In the genomic region with DNA sequence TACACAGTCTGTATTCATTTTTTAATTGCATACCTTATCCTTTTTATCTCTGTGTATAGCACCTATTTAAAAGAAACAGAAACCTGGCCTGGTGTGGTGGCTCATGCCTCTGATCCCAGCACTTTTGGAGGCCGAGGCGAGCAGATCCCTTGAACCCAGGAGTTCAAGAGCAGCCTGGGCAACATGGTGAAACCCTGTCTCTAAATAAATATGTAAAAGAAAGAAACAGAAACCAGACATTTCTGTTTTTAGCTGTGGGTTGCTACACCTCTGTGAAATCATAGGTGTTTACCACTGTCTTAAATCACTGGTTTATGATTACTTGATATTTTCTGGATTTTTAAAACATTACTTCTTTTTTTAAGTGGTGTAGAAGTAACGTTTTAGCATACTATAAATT, we compare ENCODE assay signal across 19 cellular contexts. TPM values are rescaled to one million over a fixed set of nuclear protein-coding genes. Genes with fewer than 3 reads are reported as not detected.
DNase-seq lines count a peak whose midpoint lies in the region; ATAC-seq, FAIRE-seq and TF ChIP-seq lines count a peak whose summit lies in the region.
"Had no signal": no experiment of that assay in that cellular context is flagged by ENCODE, and none has a peak within 500 bp of the region (broad histone marks: within the 10 kb centered on the region; RNA-seq: fewer than 3 reads in every experiment).

No MANE protein-coding gene starts in this region.

- no peak overlapping the region for H4K91ac ChIP-seq in neuronal stem cell (ENCODE audit: low read depth, low read length, poor library complexity)

- H3K4me2 ChIP-seq in GM12878 (ENCODE audit: control insufficient read depth, insufficient read depth) (no peak overlapping the region), neuronal stem cell (ENCODE audit: insufficient read depth, low read length, poor library complexity, severe bottlenecking) (no peak overlapping the region)

- SMC1A ChIA-PET in GM12878 (lab: Charles Lee; ENCODE audit: uncharacterized antibody, unreplicated experiment): no interaction called here

- H3K9me3 ChIP-seq in GM12878 (replicated peaks; ENCODE audit: control insufficient read depth, insufficient read depth, low read length) (no peaks in the 10 kb centered on the region), neuronal stem cell (replicated peaks in 1 of 2; ENCODE audit: control insufficient read depth in 2 of 2, insufficient read depth in 1 of 2, low read depth in 1 of 2, low read length in 2 of 2) (no peaks in the 10 kb centered on the region), upper lobe of right lung (no peaks in the 10 kb centered on the region)
- H3K9me3 ChIP-seq: Caco-2, SJCRH30 had no signal

- H3K4me3 ChIP-seq in GM12878 (no peak overlapping the region), neuronal stem cell (ENCODE audit: low read length in 2 of 2) (no peak overlapping the region), upper lobe of right lung (no peak overlapping the region)
- H3K4me3 ChIP-seq: GM23248, SJCRH30 had no signal

- H3K79me2 ChIP-seq in GM12878 (ENCODE audit: control insufficient read depth, insufficient read depth, low read length): no peaks in the 10 kb centered on the region

- DNase-seq in GM12878 (ENCODE audit: low read depth, low spot score) (no peak), neuronal stem cell (ENCODE audit: low spot score) (no peak), DMS79 (lab: John Stamatoyannopoulos, UW) (no peak), upper lobe of right lung (no peak)
- no peak for DNase-seq in stimulated activated CD4-positive, alpha-beta T cell treated with anti-CD3 and anti-CD28 coated beads, Interleukin-2, amount 100 ng/mL, for 24 hours
- DNase-seq: Caco-2; CD4-positive, CD25-positive, alpha-beta regulatory T cell; GM23248; NCI-H187; NCI-H526 treated with DMSO at 0.1 percent for 48 hours; NK-92 treated with Interleukin-12 subunit alpha and Interleukin-12 subunit beta, amount 100 ng/mL, for 24 hours; RPMI8226; SJCRH30; T-helper 2 cell had no signal

- TF ChIP-seq POLR2A in GM12878 (IDR thresholded peaks at IDR 0.05; ENCODE audit: low read depth, low read length): no peak

- no peak for TF ChIP-seq RAD21 in GM12878 (IDR thresholded peaks at IDR 0.05; ENCODE audit: insufficient read depth, low read depth, low read length)

- no peak overlapping the region for H2BK12ac ChIP-seq in neuronal stem cell (ENCODE audit: low read length)

- no TSS peak for BruUV-seq in GM12878 (replicated peaks; lab: Mats Ljungman, UMichigan)

- H3K18ac ChIP-seq in neuronal stem cell (ENCODE audit: low read length): no peak overlapping the region

- H3K9ac ChIP-seq in GM12878 (ENCODE audit: control insufficient read depth, insufficient read depth, low read length) (no peak overlapping the region), neuronal stem cell (ENCODE audit: low read depth, low read length, poor library complexity) (no peak overlapping the region)
- H3K9ac ChIP-seq: GM23248 had no signal

- POLR2A ChIA-PET in GM12878 (lab: Charles Lee): no interaction called here

- no peak overlapping the region for H3K23ac ChIP-seq in neuronal stem cell (ENCODE audit: low read depth, low read length, poor library complexity)

- CTCF ChIA-PET in GM12878 (lab: Yijun Ruan, JAX): interaction anchor here (1.1 kb wide), 1 partner anchor 81 kb away, joined by 3 read pairs; no protein-coding TSS in a partner anchor

- no peaks in the 10 kb centered on the region for H4K20me1 ChIP-seq in GM12878 (ENCODE audit: control insufficient read depth, insufficient read depth)

- TF ChIP-seq CTCF in GM12878 (IDR thresholded peaks at IDR 0.05 in 2 of 3, conservative IDR thresholded peaks at IDR 0.05 in 1 of 3; ENCODE audit: control insufficient read depth in 2 of 3, extremely low read depth in 1 of 3, insufficient read depth in 1 of 3, low read depth in 3 of 3, low read length in 3 of 3) (no peak), upper lobe of right lung (IDR thresholded peaks at IDR 0.05) (no peak)

- H3K4me1 ChIP-seq in GM12878 (ENCODE audit: control insufficient read depth, insufficient read depth, low read length) (no peaks in the 10 kb centered on the region), neuronal stem cell (ENCODE audit: control insufficient read depth in 2 of 2, insufficient read depth in 1 of 2, low read depth in 1 of 2, low read length in 2 of 2) (peaks cover 17 to 37% of the 10 kb centered on the region in 2 donors), upper lobe of right lung (no peaks in the 10 kb centered on the region)
- H3K4me1 ChIP-seq: Caco-2, SJCRH30 had no signal

- H3K36me3 ChIP-seq in GM12878 (ENCODE audit: control insufficient read depth in 2 of 2, insufficient read depth in 2 of 2, low read length in 1 of 2) (no peaks in the 10 kb centered on the region), neuronal stem cell (replicated peaks in 1 of 2; ENCODE audit: control insufficient read depth in 2 of 2, insufficient read depth in 2 of 2, low read length in 2 of 2) (peaks cover 0 to 36% of the 10 kb centered on the region in 2 donors), upper lobe of right lung (no peaks in the 10 kb centered on the region)
- H3K36me3 ChIP-seq: SJCRH30 had no signal

- H3K27ac ChIP-seq in GM12878 (ENCODE audit: control insufficient read depth, insufficient read depth) (no peak overlapping the region), neuronal stem cell (replicated peaks; ENCODE audit: low read length) (peak overlapping the region; percentile 58), upper lobe of right lung (no peak overlapping the region)
- H3K27ac ChIP-seq: GM23248, SJCRH30 had no signal

- no peak overlapping the region for H4K8ac ChIP-seq in neuronal stem cell (ENCODE audit: low read depth, low read length)

- no peaks in the 10 kb centered on the region for H3K79me1 ChIP-seq in neuronal stem cell (ENCODE audit: low read depth, low read length)

- in situ Hi-C loops in GM12878 (cut with MboI): no loop called here

- intact Hi-C loops in GM12878 (cut with micrococcal nuclease; ENCODE audit: unreplicated experiment): no loop called here
- intact Hi-C loops in upper lobe of right lung (cut with DNase I): no loop called here

- peaks cover 0 to 1% of the 10 kb centered on the region in 2 experiments; a peak in 1 of 4 replicates for H3K27me3 ChIP-seq in GM12878 (replicated peaks in 1 of 2; ENCODE audit: control insufficient read depth in 2 of 2, insufficient read depth in 2 of 2, low read length in 1 of 2)
- H3K27me3 ChIP-seq in neuronal stem cell (ENCODE audit: control insufficient read depth in 3 of 3, insufficient read depth in 3 of 3, low read depth in 1 of 3, low read length in 3 of 3): no peaks in the 10 kb centered on the region
- H3K27me3 ChIP-seq in upper lobe of right lung: no peaks in the 10 kb centered on the region
- H3K27me3 ChIP-seq: SJCRH30 had no signal

- H2AFZ ChIP-seq in GM12878 (ENCODE audit: control insufficient read depth, low read depth, low read length) (no peak overlapping the region), neuronal stem cell (ENCODE audit: low read length) (no peak overlapping the region)
- H2AFZ ChIP-seq: GM23248 had no signal

- peak; percentile 71 for ATAC-seq in GM19351 (IDR thresholded peaks at IDR 0.05; ENCODE audit: unreplicated experiment)
- ATAC-seq in HG02798 (IDR thresholded peaks at IDR 0.05; ENCODE audit: poor library complexity, unreplicated experiment): peak; percentile 69
- peak; percentile 21; the same call in 1 of the 3 replicates for ATAC-seq in GM12878
- ATAC-seq in upper lobe of right lung: no peak

- H3K4ac ChIP-seq in neuronal stem cell (ENCODE audit: low read length): no peak overlapping the region

- no peak for FAIRE-seq in GM12878 (lab: Jason Lieb, UNC)

- no peak overlapping the region for H2BK15ac ChIP-seq in neuronal stem cell (ENCODE audit: low read length)

- RAD21 ChIA-PET in GM12878 (lab: Charles Lee; ENCODE audit: unreplicated experiment): no interaction called here

- 30% methylated on average over 3 of the region's 3 CpGs for WGBS in GM12878 (ENCODE audit: insufficient coverage, insufficient replicate concordance, low lambda C conversion rate, missing lambda C conversion rate)
- no CpG with 5 or more reads among the region's 3 CpGs for WGBS in neuronal stem cell (ENCODE audit: extremely low coverage in 2 of 2, insufficient read length in 2 of 2, insufficient replicate concordance in 1 of 2), 2 donors

- no peak overlapping the region for H3K14ac ChIP-seq in neuronal stem cell (ENCODE audit: low read length)

- no peak overlapping the region for H2BK5ac ChIP-seq in neuronal stem cell (ENCODE audit: low read length)

- H2BK120ac ChIP-seq in neuronal stem cell (ENCODE audit: low read depth, low read length): no peak overlapping the region

- no peak for TF ChIP-seq EP300 in GM12878 (IDR thresholded peaks at IDR 0.05; ENCODE audit: borderline replicate concordance in 1 of 2, control insufficient read depth in 1 of 2, low read depth in 2 of 2, low read length in 2 of 2)

- no peak overlapping the region for H2AK5ac ChIP-seq in neuronal stem cell (ENCODE audit: low read depth, low read length)

RNA-seq across cellular contexts. Expression of a gene that starts 41.0 kb away (rescaled TPM):
- not detected in 2 replicates for total RNA-seq in GM12878 (2013; cell fraction: nucleolus; rRNA removed)
- total RNA-seq in GM12878 (2014; rRNA removed) (not detected in 2 replicates), GM12878 (2014; rRNA removed; fragmentation: Illumina TruSeq; extraction: Trizol) (not detected in 2 replicates), GM12878 (2021) (0.21 TPM in 1 of 2 replicates, not detected in the other), upper lobe of right lung (3.6 TPM)
- polyA plus RNA-seq in GM12878 (2011; ENCODE audit: low read depth): not detected
- polyA plus RNA-seq in GM12878 (2011; rRNA removed) (not detected in 2 replicates), GM12878 (2014; fragmentation: Illumina TruSeq; extraction: Trizol) (not detected in 2 replicates), GM12878 (2014; fragmentation: Nextera tagmentation; extraction: Ambion mirVana) (under 1 TPM in 1 of 2 experiments, not detected in 1; 0.05 TPM), GM12878 (2014; rRNA removed) (not detected in 2 replicates), GM12878 (2016; fragmentation: Nextera tagmentation; extraction: Ambion mirVana) (under 1 TPM in 1 of 2 experiments, not detected in 1; 0.11 TPM)
- 0.01 TPM in 1 of 2 replicates, not detected in the other for polyA plus RNA-seq in GM12878 (2011; cell fraction: cytosol; rRNA removed)
- not detected in 2 replicates for polyA plus RNA-seq in GM12878 (2011; cell fraction: nucleus; rRNA removed)
- polyA plus RNA-seq in GM12878 (2012): not detected in 2 replicates
- 0.22 TPM in 1 of 2 replicates, not detected in the other for polyA minus RNA-seq in GM12878 (2011; rRNA and poly(A)+ RNA removed)
- not detected in 2 replicates for polyA minus RNA-seq in GM12878 (2011; cell fraction: cytosol; rRNA and poly(A)+ RNA removed)
- not detected in 2 replicates for polyA minus RNA-seq in GM12878 (2011; cell fraction: nucleus; rRNA and poly(A)+ RNA removed)
- 111 TPM for polyA plus RNA-seq in neuronal stem cell (2013, experiment 1 of 2)
- 116 TPM for polyA plus RNA-seq in neuronal stem cell (2013, experiment 2 of 2)
- total RNA-seq: Caco-2; CD4-positive, CD25-positive, alpha-beta regulatory T cell; GM23248; LHCN-M2; OCI-LY7; SJCRH30 had no signal
- polyA plus RNA-seq: CD4-positive, CD25-positive, alpha-beta regulatory T cell; GM23248; IgD-negative memory B cell had no signal
